18 cellular contexts compared by ENCODE assay signal in genomic region chr14:78227466-78228077, GRCh38. TPM values are rescaled to one million over a fixed set of nuclear protein-coding genes. Genes with fewer than 3 reads are reported as not detected.
DNase-seq lines count a peak whose midpoint lies in the region; ATAC-seq and TF ChIP-seq lines count a peak whose summit lies in the region.
"Had no signal": no experiment of that assay in that cellular context is flagged by ENCODE, and none has a peak within 500 bp of the region (broad histone marks: within the 10 kb centered on the region; RNA-seq: fewer than 3 reads in every experiment).

No MANE protein-coding gene starts in this region.

- intact Hi-C loops in A673 (cut with micrococcal nuclease; ENCODE audit: unreplicated experiment), result no loop called here
- intact Hi-C loops in CD8-positive, alpha-beta T cell (cut with DNase I, micrococcal nuclease), result no loop called here

- no peaks in the 10 kb centered on the region for H4K20me1 ChIP-seq in GM23338 (replicated peaks; ENCODE audit: insufficient read depth)

- H3K36me3 Mint-ChIP-seq in GM23338 (ENCODE audit: low read depth), result peaks cover 2% of the 10 kb centered on the region; the same call in 2 of the 3 replicates
- H3K36me3 Mint-ChIP-seq in CD8-positive, alpha-beta T cell, result no peaks in the 10 kb centered on the region
- H3K36me3 Mint-ChIP-seq: activated naive CD4-positive, alpha-beta T cell treated with anti-CD3 and anti-CD28 coated beads, Interleukin-2, amount 50 U/mL, for 72 hours; IgD-negative memory B cell had no signal

- no peaks in the 10 kb centered on the region for H3K79me2 ChIP-seq in GM23338 (replicated peaks; ENCODE audit: insufficient read depth)

- H3K4me3 Mint-ChIP-seq in GM23338, result no peak overlapping the region
- H3K4me3 Mint-ChIP-seq in CD8-positive, alpha-beta T cell, result no peak overlapping the region
- H3K4me3 Mint-ChIP-seq: activated T-cell treated with anti-CD3 and anti-CD28 coated beads, Interleukin-2, amount 50 U/mL, for 4 hours; IgD-negative memory B cell had no signal

- H3K4me1 ChIP-seq in A673 (ENCODE audit: insufficient read depth, low read length, poor library complexity, severe bottlenecking) (no peaks in the 10 kb centered on the region), GM23338 (ENCODE audit: insufficient read depth) (no peaks in the 10 kb centered on the region)
- H3K4me1 ChIP-seq in CD8-positive, alpha-beta T cell (ENCODE audit: insufficient read depth, low read length), result no peaks in the 10 kb centered on the region

- H3K36me3 ChIP-seq in A673 (ENCODE audit: insufficient read depth, low read length, poor library complexity, severe bottlenecking), result no peaks in the 10 kb centered on the region
- no peaks in the 10 kb centered on the region for H3K36me3 ChIP-seq in GM23338 (ENCODE audit: insufficient read depth)
- no peaks in the 10 kb centered on the region for H3K36me3 ChIP-seq in CD8-positive, alpha-beta T cell (ENCODE audit: insufficient read depth, low read length)
- H3K36me3 ChIP-seq: brain microvascular endothelial cell, ovary, thoracic aorta had no signal

- DNase-seq in A673 (ENCODE audit: low spot score), result no peak
- peak; percentile 55 for DNase-seq in GM23338 (ENCODE audit: low spot score)
- DNase-seq in OCI-M1 (lab: John Stamatoyannopoulos, UW), result peak; percentile 16
- peak; percentile 49 for DNase-seq in fibroblast of mammary gland (ENCODE audit: low read depth)
- DNase-seq in CD8-positive, alpha-beta T cell, result no peak
- DNase-seq in stimulated activated CD4-positive, alpha-beta T cell treated with anti-CD3 and anti-CD28 coated beads, Interleukin-15, amount 100 ng/mL, for 24 hours, result no peak
- DNase-seq: activated CD4-positive, alpha-beta T cell treated with anti-CD3 and anti-CD28 coated beads, Interleukin-2, amount 50 U/mL, for 48 hours; activated T-cell treated with anti-CD3 and anti-CD28 coated beads, Interleukin-2, amount 50 U/mL, for 4 hours; AML-193; brain microvascular endothelial cell; left colon; ovary; SK-N-SH had no signal

- H3K27me3 Mint-ChIP-seq in GM23338 (ENCODE audit: insufficient read depth, low read depth, poor library complexity), result peaks cover 2% of the 10 kb centered on the region
- peaks cover 12% of the 10 kb centered on the region for H3K27me3 Mint-ChIP-seq in CD8-positive, alpha-beta T cell (ENCODE audit: low read depth)

- POLR2A ChIA-PET in A673 (lab: Charles Lee; ENCODE audit: low non-redundant PET), result no interaction called here
- POLR2A ChIA-PET in CD8-positive, alpha-beta T cell (lab: Charles Lee), result no interaction called here

- H3F3A ChIP-seq in GM23338 (replicated peaks; ENCODE audit: low read depth), result no peaks in the 10 kb centered on the region

- no peaks in the 10 kb centered on the region; the same call in 2 of the 3 replicates for H3K9me3 Mint-ChIP-seq in GM23338
- H3K9me3 Mint-ChIP-seq in CD8-positive, alpha-beta T cell, result peaks cover 4% of the 10 kb centered on the region

- H3K9me3 ChIP-seq in A673 (ENCODE audit: low read depth, low read length, poor library complexity, severe bottlenecking), result no peaks in the 10 kb centered on the region
- H3K9me3 ChIP-seq in CD8-positive, alpha-beta T cell (ENCODE audit: low read length), result no peaks in the 10 kb centered on the region
- H3K9me3 ChIP-seq: ovary, thoracic aorta had no signal

- peak overlapping the region; percentile 81 for H3K27ac Mint-ChIP-seq in GM23338
- no peak overlapping the region for H3K27ac Mint-ChIP-seq in CD8-positive, alpha-beta T cell
- H3K27ac Mint-ChIP-seq: activated naive CD4-positive, alpha-beta T cell treated with anti-CD3 and anti-CD28 coated beads, Interleukin-2, amount 50 U/mL, for 72 hours; IgD-negative memory B cell had no signal

- CTCF ChIA-PET in A673 (lab: Charles Lee), result no interaction called here
- CTCF ChIA-PET in CD8-positive, alpha-beta T cell (lab: Charles Lee), result interaction anchor here (0.8 kb wide), 1 partner anchor 11 kb away, joined by 4 read pairs; no protein-coding TSS in a partner anchor

- ATAC-seq in GM23338 (peak; percentile 74), GM18517 (IDR thresholded peaks at IDR 0.05; ENCODE audit: unreplicated experiment) (no peak), GM18498 (IDR thresholded peaks at IDR 0.05; ENCODE audit: unreplicated experiment) (no peak)
- no peak for ATAC-seq in CD8-positive, alpha-beta T cell
- ATAC-seq: activated naive CD4-positive, alpha-beta T cell treated with anti-CD3 and anti-CD28 coated beads, Interleukin-2, amount 50 U/mL, for 72 hours; activated T-cell treated with anti-CD3 and anti-CD28 coated beads, Interleukin-2, amount 50 U/mL, for 4 hours; left colon had no signal

- H3K27ac ChIP-seq in A673 (ENCODE audit: low read depth, low read length, poor library complexity, severe bottlenecking), result no peak overlapping the region
- H3K27ac ChIP-seq in GM23338 (ENCODE audit: low read depth), result no peak overlapping the region
- H3K27ac ChIP-seq in CD8-positive, alpha-beta T cell (ENCODE audit: low read depth, low read length), result no peak overlapping the region
- H3K27ac ChIP-seq: brain microvascular endothelial cell, ovary, thoracic aorta had no signal

- BruUV-seq in A673 (replicated peaks; lab: Mats Ljungman, UMichigan), result no TSS peak

- H2AFZ ChIP-seq in GM23338, result no peak overlapping the region

- H3K4me1 Mint-ChIP-seq in GM23338, result peaks cover 2% of the 10 kb centered on the region; the same call in 2 of the 3 replicates
- no peaks in the 10 kb centered on the region for H3K4me1 Mint-ChIP-seq in CD8-positive, alpha-beta T cell (ENCODE audit: low read depth)
- H3K4me1 Mint-ChIP-seq: IgD-negative memory B cell had no signal

- H3K27me3 ChIP-seq in A673 (replicated peaks; ENCODE audit: insufficient read depth, low read depth, low read length, poor library complexity) (no peaks in the 10 kb centered on the region), GM23338 (ENCODE audit: insufficient read depth) (no peaks in the 10 kb centered on the region)
- H3K27me3 ChIP-seq in CD8-positive, alpha-beta T cell (ENCODE audit: insufficient read depth, low read length), result no peaks in the 10 kb centered on the region
- H3K27me3 ChIP-seq: brain microvascular endothelial cell, ovary had no signal

- no peak overlapping the region for H3K4me3 ChIP-seq in A673 (ENCODE audit: low read depth, low read length, poor library complexity, severe bottlenecking)
- H3K4me3 ChIP-seq in GM23338, result no peak overlapping the region
- H3K4me3 ChIP-seq in fibroblast of mammary gland (ENCODE audit: control insufficient read depth, low read depth, low read length), result no peak overlapping the region
- no peak overlapping the region for H3K4me3 ChIP-seq in CD8-positive, alpha-beta T cell (ENCODE audit: low read depth, low read length)
- H3K4me3 ChIP-seq: ovary, thoracic aorta had no signal

- H3K9me2 ChIP-seq in GM23338 (ENCODE audit: insufficient read depth), result no peaks in the 10 kb centered on the region
- H3K9me2 ChIP-seq: SK-N-SH had no signal

- TF ChIP-seq CTCF in A673 (conservative IDR thresholded peaks at IDR 0.05; ENCODE audit: low read depth, low read length) (0 out of 2 replicates have a peak, but pooled peaks have one; percentile 16), GM23338 (conservative IDR thresholded peaks at IDR 0.05; ENCODE audit: low read depth in 2 of 2) (peak; percentile 49 to 58), fibroblast of mammary gland (conservative IDR thresholded peaks at IDR 0.05; ENCODE audit: control insufficient read depth, insufficient read depth, low read depth, low read length) (peak; percentile 38)
- TF ChIP-seq CTCF in CD8-positive, alpha-beta T cell (IDR thresholded peaks at IDR 0.05), result no peak

- no peak overlapping the region for H3K4me2 ChIP-seq in GM23338
- H3K4me2 ChIP-seq: SK-N-SH had no signal

TF ChIP-seq in GM23338, 12 proteins besides CTCF, POLR2A, EP300 and RAD21 (continues in another document):
- TF ChIP-seq JUNB (IDR thresholded peaks at IDR 0.05; ENCODE audit: unreplicated experiment) (no peak), POLR2AphosphoS5 (IDR thresholded peaks at IDR 0.05; ENCODE audit: low read depth) (no peak), REST (IDR thresholded peaks at IDR 0.05; ENCODE audit: unreplicated experiment) (no peak), ETS1 (IDR thresholded peaks at IDR 0.05) (no peak), ZNF331 (CRISPR knock-in tag; IDR thresholded peaks at IDR 0.05; ENCODE audit: low read depth) (no peak), NANOG (IDR thresholded peaks at IDR 0.05; ENCODE audit: borderline replicate concordance) (no peak)

RNA-seq across cellular contexts. Expression of gene NRXN3, which starts 57.4 kb away (rescaled TPM):
- 0.17 and 0.21 TPM in 2 replicates for total RNA-seq in A673 (2021)
- 1.0 and 1.6 TPM in 2 replicates for total RNA-seq in GM23338 (2014; rRNA removed; shearing (Covaris generic))
- 1.2 and 1.8 TPM in 2 replicates for polyA plus RNA-seq in GM23338 (2016; fragmentation: Nextera tagmentation; extraction: Ambion mirVana)
- not detected for total RNA-seq in CD8-positive, alpha-beta T cell
- total RNA-seq: activated naive CD4-positive, alpha-beta T cell treated with anti-CD3 and anti-CD28 coated beads, Interleukin-2, amount 50 U/mL, for 72 hours; activated T-cell treated with anti-CD3 and anti-CD28 coated beads, Interleukin-2, amount 50 U/mL, for 4 hours had no signal
- polyA plus RNA-seq: IgD-negative memory B cell had no signal

Comparison
In these comparisons a context has a peak if more than half of its experiments do, and no peak if none do; other contexts are left out.
1. DNase-seq: peak in GM23338 (single experiment), OCI-M1 (single experiment) and fibroblast of mammary gland (single experiment); none in A673 (single experiment), CD8-positive, alpha-beta T cell (0 of 7) and stimulated activated CD4-positive, alpha-beta T cell treated with anti-CD3 and anti-CD28 coated beads, Interleukin-15, amount 100 ng/mL, for 24 hours (single experiment).